In genomic region chr20:19661717-19662637, GRCh38 we compare ENCODE assay signal across 9 cellular contexts.
A peak's percentile ranks its signal among the peaks of the same experiment; 100 is the strongest.
DNase-seq lines count a peak whose midpoint lies in the region; ATAC-seq, FAIRE-seq and TF ChIP-seq lines count a peak whose summit lies in the region.
"Had no signal": no experiment of that assay in that cellular context is flagged by ENCODE, and none has a peak within 500 bp of the region (broad histone marks: within the 10 kb centered on the region; RNA-seq: fewer than 3 reads in every experiment).

No MANE protein-coding gene starts in this region.

- H3K36me3 Mint-ChIP-seq in Caco-2 (ENCODE audit: insufficient read depth, unreplicated experiment) (no peaks in the 10 kb centered on the region), T-cell (no peaks in the 10 kb centered on the region)

- WGBS in GM23248 (ENCODE audit: low coverage in 1 of 2, low lambda C conversion rate in 2 of 2, missing lambda C conversion rate in 2 of 2), 2 experiments: 10% methylated on average over 19 of the region's 19 CpGs
- 38% methylated on average over 14 of the region's 19 CpGs for WGBS in mammary epithelial cell (ENCODE audit: low coverage, missing lambda C conversion rate)

- no peak overlapping the region for H3K4me3 Mint-ChIP-seq in Caco-2 (ENCODE audit: unreplicated experiment)
- H3K4me3 Mint-ChIP-seq in T-cell: no peak overlapping the region
- H3K4me3 Mint-ChIP-seq: T-helper 1 cell treated with Interleukin-12 subunit alpha and Interleukin-12 subunit beta and Interleukin-4 antibody, amounts not matched to agents 30 μg/mL and 1 μg/mL, for 36 hours had no signal

- no peaks in the 10 kb centered on the region for H3F3A ChIP-seq in GM23248 (ENCODE audit: insufficient read depth)

- TF ChIP-seq CTCF in Caco-2 (IDR thresholded peaks at IDR 0.05; ENCODE audit: insufficient read depth in 1 of 2, low read depth in 1 of 2, low read length in 1 of 2, severe bottlenecking in 1 of 2, unreplicated experiment in 1 of 2) (peak; percentile 91 to 94), mammary epithelial cell (conservative IDR thresholded peaks at IDR 0.05 in 1 of 2, IDR thresholded peaks at IDR 0.05 in 1 of 2; ENCODE audit: extremely low read depth in 1 of 2, insufficient read depth in 1 of 2, low read depth in 1 of 2, low read length in 2 of 2) (peak; percentile 99 to 100), kidney (IDR thresholded peaks at IDR 0.05; ENCODE audit: borderline replicate concordance, extremely low read depth, insufficient read depth) (peak; percentile 98)

- H3K4me2 ChIP-seq in GM23248 (ENCODE audit: unreplicated experiment) (no peak overlapping the region), mammary epithelial cell (ENCODE audit: insufficient read depth, low read depth, low read length) (no peak overlapping the region)

- no peaks in the 10 kb centered on the region for H3K9me3 ChIP-seq in Caco-2
- H3K9me3 ChIP-seq in GM23248 (ENCODE audit: low read depth): no peaks in the 10 kb centered on the region
- H3K9me3 ChIP-seq in mammary epithelial cell (replicated peaks; ENCODE audit: insufficient read depth, low read length): no peaks in the 10 kb centered on the region
- H3K9me3 ChIP-seq in kidney (ENCODE audit: control insufficient read depth in 1 of 2, low read length in 2 of 2): no peaks in the 10 kb centered on the region

- dilution Hi-C loops in mammary epithelial cell (cut with HindIII; ENCODE audit: low sequenced_read_pairs): no loop called here

- no TSS peak for BruUV-seq in Caco-2 (replicated peaks; lab: Mats Ljungman, UMichigan)
- BruUV-seq in mammary epithelial cell (replicated peaks; lab: Mats Ljungman, UMichigan): no TSS peak

- H2AFZ ChIP-seq in GM23248 (no peak overlapping the region), mammary epithelial cell (ENCODE audit: low read depth, low read length) (no peak overlapping the region)

- no peaks in the 10 kb centered on the region for H3K36me3 ChIP-seq in Caco-2 (ENCODE audit: control insufficient read depth, insufficient read depth, low read length)
- no peaks in the 10 kb centered on the region for H3K36me3 ChIP-seq in GM23248 (ENCODE audit: low read depth)
- H3K36me3 ChIP-seq in mammary epithelial cell (ENCODE audit: insufficient read depth, low read length): no peaks in the 10 kb centered on the region
- no peaks in the 10 kb centered on the region for H3K36me3 ChIP-seq in kidney (ENCODE audit: control insufficient read depth in 1 of 2, insufficient read depth in 2 of 2, low read length in 2 of 2)

- H3K79me2 ChIP-seq in GM23248 (ENCODE audit: insufficient read depth): no peaks in the 10 kb centered on the region
- H3K79me2 ChIP-seq in mammary epithelial cell (ENCODE audit: insufficient read depth, low read length): no peaks in the 10 kb centered on the region

- no peaks in the 10 kb centered on the region for H3K9me2 ChIP-seq in GM23248 (ENCODE audit: insufficient read depth)

- POLR2A ChIA-PET in Caco-2 (lab: Charles Lee) (no interaction called here), T-cell (lab: Charles Lee) (no interaction called here)

- H3K27me3 Mint-ChIP-seq in Caco-2 (ENCODE audit: insufficient read depth, unreplicated experiment) (peaks cover 27% of the 10 kb centered on the region), T-cell (peaks cover 26 to 31% of the 10 kb centered on the region in 2 donors)

- intact Hi-C loops in Caco-2 (cut with micrococcal nuclease; ENCODE audit: unreplicated experiment) (loop anchor here (1.0 to 5.0 kb wide), 5 partner anchors 34 to 1030 kb away; no protein-coding TSS in a partner anchor), mammary epithelial cell (cut with micrococcal nuclease) (loop anchor here (1.0 to 2.0 kb wide), 6 partner anchors 34 to 1248 kb away; no protein-coding TSS in a partner anchor), kidney (cut with DNase I) (no loop called here)

- DNase-seq in Caco-2: peak; percentile 67 to 72
- DNase-seq in GM23248: peak; percentile 81
- DNase-seq in NCI-H187 treated with DMSO at 0.1 percent for 48 hours (lab: John Stamatoyannopoulos, UW): peak; percentile 23
- peak in 25 of 34 experiments; percentile 0 to 41 (median 19) for DNase-seq in T-cell
- DNase-seq in mammary epithelial cell: peak; percentile 40
- peak; percentile 74 for DNase-seq in kidney
- DNase-seq in stimulated activated CD4-positive, alpha-beta T cell treated with anti-CD3 and anti-CD28 coated beads, Interleukin-15, amount 100 ng/mL, for 48 hours (ENCODE audit: low read depth in 2 of 2): peak; percentile 10 to 33
- no peak for DNase-seq in 8988T

- no peak overlapping the region for H3K9ac ChIP-seq in GM23248
- H3K9ac ChIP-seq in mammary epithelial cell (ENCODE audit: insufficient read depth, low read length): no peak overlapping the region
- peak overlapping the region in 1 of 2 donors; percentile 6 for H3K9ac ChIP-seq in kidney (ENCODE audit: low read length in 2 of 2)

- H4K20me1 ChIP-seq in GM23248 (ENCODE audit: insufficient read depth): no peaks in the 10 kb centered on the region
- H4K20me1 ChIP-seq in mammary epithelial cell (ENCODE audit: insufficient read depth, low read length): no peaks in the 10 kb centered on the region

- H3K4me3 ChIP-seq in Caco-2 (ENCODE audit: low read depth, low read length) (no peak overlapping the region), GM23248 (no peak overlapping the region), mammary epithelial cell (replicated peaks in 1 of 3; ENCODE audit: insufficient read depth in 1 of 3, low read depth in 2 of 3, low read length in 3 of 3) (no peak overlapping the region), kidney (ENCODE audit: low read length in 2 of 2) (no peak overlapping the region)

- in situ Hi-C loops in GM23248 (cut with MboI): loop anchor here (10.0 to 25.0 kb wide), 3 partner anchors 457 to 1250 kb away; no protein-coding TSS in a partner anchor
- in situ Hi-C loops in mammary epithelial cell (cut with MboI; ENCODE audit: low sequenced_read_pairs in 2 of 2): loop anchor here (5.0 to 25.0 kb wide), 5 partner anchors 455 to 1250 kb away; no protein-coding TSS in a partner anchor

- H3K27me3 ChIP-seq in Caco-2 (replicated peaks; ENCODE audit: control insufficient read depth, insufficient read depth, low read length) (0 out of 2 replicates have a peak, but pooled peaks cover 3% of the 10 kb centered on the region), GM23248 (replicated peaks; ENCODE audit: insufficient read depth) (peaks cover 43% of the 10 kb centered on the region), mammary epithelial cell (ENCODE audit: insufficient read depth, low read length) (no peaks in the 10 kb centered on the region)

- H3K4me1 Mint-ChIP-seq in Caco-2 (ENCODE audit: low read depth, unreplicated experiment) (peaks cover 10% of the 10 kb centered on the region), T-cell (peaks cover 0 to 9% (median 5%) of the 10 kb centered on the region in 3 donors)

- H3K27ac Mint-ChIP-seq in Caco-2 (ENCODE audit: unreplicated experiment) (no peak overlapping the region), T-cell (no peak overlapping the region)
- H3K27ac Mint-ChIP-seq: T-helper 1 cell treated with Interleukin-12 subunit alpha and Interleukin-12 subunit beta and Interleukin-4 antibody, amounts not matched to agents 30 μg/mL and 1 μg/mL, for 36 hours had no signal

- FAIRE-seq in kidney (lab: Jason Lieb, UNC): peak; percentile 55

- CTCF ChIA-PET in Caco-2 (lab: Charles Lee): interaction anchor here (0.6 to 4.2 kb wide), 4 partner anchors 41 to 1146 kb away, joined by 3 to 37 read pairs (median 4); no protein-coding TSS in a partner anchor
- CTCF ChIA-PET in T-cell (lab: Charles Lee): interaction anchor here (0.8 to 2.2 kb wide), 5 partner anchors 9 to 1248 kb away, joined by 3 to 7 read pairs (median 3); no protein-coding TSS in a partner anchor
- CTCF ChIA-PET in mammary epithelial cell (lab: Charles Lee; ENCODE audit: low non-redundant PET): no interaction called here

- H3K4me1 ChIP-seq in Caco-2 (no peaks in the 10 kb centered on the region), GM23248 (ENCODE audit: insufficient read depth) (no peaks in the 10 kb centered on the region), mammary epithelial cell (ENCODE audit: insufficient read depth, low read length) (no peaks in the 10 kb centered on the region), kidney (ENCODE audit: control insufficient read depth in 1 of 2, insufficient read depth in 1 of 2, low read depth in 1 of 2, low read length in 2 of 2) (peaks cover 9 to 13% of the 10 kb centered on the region in 2 donors)

- H3K9me3 Mint-ChIP-seq in Caco-2 (ENCODE audit: unreplicated experiment): no peaks in the 10 kb centered on the region
- no peaks in the 10 kb centered on the region for H3K9me3 Mint-ChIP-seq in T-cell
- H3K9me3 Mint-ChIP-seq: T-helper 1 cell treated with Interleukin-12 subunit alpha and Interleukin-12 subunit beta and Interleukin-4 antibody, amounts not matched to agents 30 μg/mL and 1 μg/mL, for 36 hours had no signal

- no peak for ATAC-seq in T-cell (replicated peaks in 1 of 4)

- H3K27ac ChIP-seq in GM23248 (no peak overlapping the region), mammary epithelial cell (ENCODE audit: insufficient read depth, low read depth, low read length) (no peak overlapping the region), kidney (ENCODE audit: low read depth in 2 of 2, low read length in 2 of 2) (no peak overlapping the region)
